21 cellular contexts compared by ENCODE assay signal in genomic region chr4:17690898-17691297, GRCh38.
A peak's percentile ranks its signal among the peaks of the same experiment; 100 is the strongest.
DNase-seq lines count a peak whose midpoint lies in the region; ATAC-seq and TF ChIP-seq lines count a peak whose summit lies in the region.
"Had no signal": no experiment of that assay in that cellular context is flagged by ENCODE, and none has a peak within 500 bp of the region (broad histone marks: within the 10 kb centered on the region; RNA-seq: fewer than 3 reads in every experiment).

No MANE protein-coding gene starts in this region.

- no peak overlapping the region for H3K4me2 ChIP-seq in mesendoderm (ENCODE audit: low read length)

- CTCF ChIA-PET in Calu3 (lab: Charles Lee) = interaction anchor here (0.5 to 0.6 kb wide), 2 partner anchors 56 to 186 kb away, joined by 3 to 4 read pairs; no protein-coding TSS in a partner anchor

- H3K18ac ChIP-seq in mesendoderm (ENCODE audit: low read length) = no peak overlapping the region

- ATAC-seq in RWPE2 (ENCODE audit: low read depth) (peak; percentile 50; the same call in 1 of the 3 replicates), HG02642 (IDR thresholded peaks at IDR 0.05; ENCODE audit: poor library complexity, unreplicated experiment) (no peak)
- ATAC-seq in natural killer cell treated with Interleukin-12 subunit alpha and Interleukin-12 subunit beta and Interleukin-15 and Interleukin-18, amount 100 ng/mL, for 72 hours = no peak

- no peak overlapping the region for H3K56ac ChIP-seq in mesendoderm (ENCODE audit: low read length)

- H3K9me3 ChIP-seq in RWPE2 (ENCODE audit: severe bottlenecking) (no peaks in the 10 kb centered on the region), HAP-1 (no peaks in the 10 kb centered on the region)
- H3K9me3 ChIP-seq: SJCRH30 had no signal

- no peak overlapping the region for H2AK5ac ChIP-seq in mesendoderm (ENCODE audit: low read length)

- peak overlapping the region; percentile 33 for H3K27ac Mint-ChIP-seq in Calu3 (ENCODE audit: unreplicated experiment)
- no peak overlapping the region for H3K27ac Mint-ChIP-seq in natural killer cell treated with Interleukin-12 subunit alpha and Interleukin-12 subunit beta and Interleukin-15 and Interleukin-18, amount 100 ng/mL, for 72 hours
- H3K27ac Mint-ChIP-seq: CD8-positive, alpha-beta memory T cell; T-helper 1 cell treated with Interleukin-12 subunit alpha and Interleukin-12 subunit beta and Interleukin-4 antibody, amounts not matched to agents 30 μg/mL and 1 μg/mL, for 36 hours had no signal

- H3K27ac ChIP-seq in RWPE2 (ENCODE audit: poor library complexity, severe bottlenecking) (no peak overlapping the region), mesendoderm (ENCODE audit: low read depth, low read length) (no peak overlapping the region)
- H3K27ac ChIP-seq: SJCRH30 had no signal

- no peak overlapping the region for H2BK120ac ChIP-seq in mesendoderm (ENCODE audit: low read depth, low read length)

- H3K4me3 Mint-ChIP-seq in Calu3 (ENCODE audit: low read depth, unreplicated experiment) = no peak overlapping the region
- H3K4me3 Mint-ChIP-seq in natural killer cell treated with Interleukin-12 subunit alpha and Interleukin-12 subunit beta and Interleukin-15 and Interleukin-18, amount 100 ng/mL, for 72 hours = no peak overlapping the region
- H3K4me3 Mint-ChIP-seq: CD8-positive, alpha-beta memory T cell; T-helper 1 cell treated with Interleukin-12 subunit alpha and Interleukin-12 subunit beta and Interleukin-4 antibody, amounts not matched to agents 30 μg/mL and 1 μg/mL, for 36 hours had no signal

- H3K4me1 ChIP-seq in RWPE2 (ENCODE audit: insufficient read depth, poor library complexity, severe bottlenecking) (no peaks in the 10 kb centered on the region), mesendoderm (ENCODE audit: control insufficient read depth, low read depth, low read length) (no peaks in the 10 kb centered on the region), HAP-1 (no peaks in the 10 kb centered on the region)

- no TSS peak for BruUV-seq in Calu3 (replicated peaks; lab: Mats Ljungman, UMichigan)

- in situ Hi-C loops in HAP-1 (cut with MboI; ENCODE audit: low sequenced_read_pairs) = no loop called here

- DNase-seq in Calu3 (peak; percentile 47), HT-29 (ENCODE audit: low spot score) (peak; percentile 67), RWPE2 (ENCODE audit: low spot score) (no peak), mesendoderm (peak; percentile 16), HAP-1 (ENCODE audit: low spot score in 2 of 2) (no peak)
- no peak for DNase-seq in natural killer cell treated with Interleukin-12 subunit alpha and Interleukin-12 subunit beta and Interleukin-15 and Interleukin-18, amount 100 ng/mL, for 72 hours (ENCODE audit: low spot score)
- DNase-seq: ACHN; C1 segment of cervical spinal cord; CD8-positive, alpha-beta memory T cell; GDM1; GOT3; NCI-H1105; NCI-H1694; NCI-H2081 treated with DMSO at 0.1 percent for 48 hours; NCI-H446 treated with DMSO at 0.1 percent for 48 hours; NCI-H69; NK-92 treated with Interleukin-12 subunit alpha and Interleukin-12 subunit beta, amount 100 ng/mL, for 24 hours; RPMI8226; SJCRH30 had no signal

- no CpG with 5 or more reads among the region's 1 CpG for WGBS in mesendoderm (ENCODE audit: extremely low coverage, insufficient coverage, low lambda C conversion rate)

- intact Hi-C loops in Calu3 (cut with micrococcal nuclease; ENCODE audit: unreplicated experiment) = no loop called here

- no peak overlapping the region for H3K23ac ChIP-seq in mesendoderm (ENCODE audit: low read length)

- no peaks in the 10 kb centered on the region for H3K9me3 Mint-ChIP-seq in Calu3 (ENCODE audit: low read depth, unreplicated experiment)
- H3K9me3 Mint-ChIP-seq in natural killer cell treated with Interleukin-12 subunit alpha and Interleukin-12 subunit beta and Interleukin-15 and Interleukin-18, amount 100 ng/mL, for 72 hours = no peaks in the 10 kb centered on the region
- H3K9me3 Mint-ChIP-seq: T-helper 1 cell treated with Interleukin-12 subunit alpha and Interleukin-12 subunit beta and Interleukin-4 antibody, amounts not matched to agents 30 μg/mL and 1 μg/mL, for 36 hours had no signal

- H3K4me1 Mint-ChIP-seq in Calu3 (ENCODE audit: low read depth, unreplicated experiment) = peaks cover 26% of the 10 kb centered on the region
- H3K4me1 Mint-ChIP-seq in natural killer cell treated with Interleukin-12 subunit alpha and Interleukin-12 subunit beta and Interleukin-15 and Interleukin-18, amount 100 ng/mL, for 72 hours (ENCODE audit: low read depth in 2 of 2) = no peaks in the 10 kb centered on the region
- H3K4me1 Mint-ChIP-seq: CD8-positive, alpha-beta memory T cell had no signal

- no peak overlapping the region for H4K5ac ChIP-seq in mesendoderm (ENCODE audit: low read length)

- no peaks in the 10 kb centered on the region for H3K27me3 Mint-ChIP-seq in Calu3 (ENCODE audit: unreplicated experiment)
- H3K27me3 Mint-ChIP-seq in natural killer cell treated with Interleukin-12 subunit alpha and Interleukin-12 subunit beta and Interleukin-15 and Interleukin-18, amount 100 ng/mL, for 72 hours = peaks cover 11 to 15% of the 10 kb centered on the region in 2 donors

- H3K36me3 ChIP-seq in RWPE2 (ENCODE audit: low read depth) (no peaks in the 10 kb centered on the region), mesendoderm (ENCODE audit: control insufficient read depth, insufficient read depth, low read length) (no peaks in the 10 kb centered on the region), HAP-1 (replicated peaks) (no peaks in the 10 kb centered on the region)
- H3K36me3 ChIP-seq: SJCRH30 had no signal

- no peak overlapping the region for H2BK5ac ChIP-seq in mesendoderm (ENCODE audit: low read length)

- TF ChIP-seq CTCF in Calu3 (IDR thresholded peaks at IDR 0.05; ENCODE audit: unreplicated experiment) = no peak
- no peak for TF ChIP-seq CTCF in RWPE2 (IDR thresholded peaks at IDR 0.05; ENCODE audit: poor library complexity, severe bottlenecking)

- H3K4me3 ChIP-seq in RWPE2 (ENCODE audit: severe bottlenecking) = no peak overlapping the region
- H3K4me3 ChIP-seq in mesendoderm (ENCODE audit: low read length) = no peak overlapping the region
- H3K4me3 ChIP-seq in HAP-1 = no peak overlapping the region
- H3K4me3 ChIP-seq: SJCRH30 had no signal

- H3K79me1 ChIP-seq in mesendoderm (ENCODE audit: low read length) = no peaks in the 10 kb centered on the region

- no peak overlapping the region for H2BK15ac ChIP-seq in mesendoderm (replicated peaks; ENCODE audit: low read depth)

- no peak overlapping the region for H4K8ac ChIP-seq in mesendoderm (ENCODE audit: low read depth, low read length)

- H3K36me3 Mint-ChIP-seq in Calu3 (ENCODE audit: insufficient read depth, unreplicated experiment) = no peaks in the 10 kb centered on the region
- no peaks in the 10 kb centered on the region for H3K36me3 Mint-ChIP-seq in natural killer cell treated with Interleukin-12 subunit alpha and Interleukin-12 subunit beta and Interleukin-15 and Interleukin-18, amount 100 ng/mL, for 72 hours
- H3K36me3 Mint-ChIP-seq: CD8-positive, alpha-beta memory T cell had no signal

- H3K27me3 ChIP-seq in RWPE2 (ENCODE audit: insufficient read depth, poor library complexity, severe bottlenecking) (no peaks in the 10 kb centered on the region), mesendoderm (ENCODE audit: insufficient read depth, low read length, poor library complexity) (no peaks in the 10 kb centered on the region), HAP-1 (ENCODE audit: low read depth) (no peaks in the 10 kb centered on the region)
- H3K27me3 ChIP-seq: SJCRH30 had no signal

- no peaks in the 10 kb centered on the region for H3K79me2 ChIP-seq in mesendoderm (ENCODE audit: control insufficient read depth, insufficient read depth, low read length)

- no peak overlapping the region for H3K4ac ChIP-seq in mesendoderm (ENCODE audit: low read depth, low read length)

- no peak overlapping the region for H3K9ac ChIP-seq in mesendoderm (ENCODE audit: low read length)

Comparison
In these comparisons a context has a peak if more than half of its experiments do, and no peak if none do; other contexts are left out.
1. DNase-seq: peak in Calu3 (single experiment), HT-29 (single experiment) and mesendoderm (single experiment); none in RWPE2 (single experiment), HAP-1 (0 of 2) and natural killer cell treated with Interleukin-12 subunit alpha and Interleukin-12 subunit beta and Interleukin-15 and Interleukin-18, amount 100 ng/mL, for 72 hours (single experiment).